In the genomic region with DNA sequence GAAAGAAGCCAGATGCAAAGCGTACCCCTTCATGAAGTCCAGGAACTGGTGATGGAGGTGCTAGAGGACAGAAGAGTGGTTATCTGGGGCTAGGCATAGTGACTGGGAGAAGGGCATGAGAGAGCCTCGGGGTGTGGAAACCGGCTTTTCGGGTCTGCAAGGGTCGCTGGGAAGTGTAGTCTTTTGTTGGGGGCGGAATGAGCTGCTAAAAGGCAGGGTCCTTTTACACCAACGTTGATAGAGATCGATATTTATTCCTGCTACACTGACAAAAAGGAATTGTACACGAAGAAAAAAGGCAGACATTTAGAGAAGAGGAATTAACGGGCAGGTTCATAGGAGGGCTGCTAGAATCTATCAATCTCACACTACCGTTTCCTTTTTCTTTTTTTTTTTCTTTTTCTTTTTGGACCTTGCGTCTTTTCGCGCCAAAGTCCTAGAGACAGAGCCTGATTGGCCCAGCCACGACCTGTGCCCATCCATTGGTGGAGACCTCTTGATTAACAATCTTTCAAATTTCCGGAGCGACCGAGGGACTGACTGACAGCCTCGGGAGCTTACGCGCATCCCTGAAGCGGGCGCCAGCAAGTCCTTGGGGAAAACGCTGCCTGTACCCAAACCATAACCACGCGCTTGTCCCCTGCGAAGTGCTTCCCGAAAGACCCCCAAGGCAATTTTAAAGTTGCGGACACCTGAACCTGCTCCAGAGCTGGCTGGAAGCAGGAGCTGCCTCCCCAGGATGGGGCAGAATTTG, we compare ENCODE assay signal across 8 cellular contexts. TPM values are rescaled to one million over a fixed set of nuclear protein-coding genes. Genes with fewer than 3 reads are reported as not detected.
A peak's percentile ranks its signal among the peaks of the same experiment; 100 is the strongest.
DNase-seq lines count a peak whose midpoint lies in the region; ATAC-seq and TF ChIP-seq lines count a peak whose summit lies in the region.

No MANE protein-coding gene starts in this region.

- H3K4me3 ChIP-seq in GM23338, result peak overlapping the region; percentile 67
- peak overlapping the region; percentile 97 for H3K4me3 ChIP-seq in Karpas-422 (ENCODE audit: low read length)
- peak overlapping the region; percentile 71 to 72 for H3K4me3 ChIP-seq in foreskin fibroblast (ENCODE audit: low read depth in 1 of 2, low read length in 2 of 2)
- H3K4me3 ChIP-seq in neuronal stem cell (ENCODE audit: low read length in 2 of 2), result peak overlapping the region; percentile 63 to 93
- H3K4me3 ChIP-seq in suprapubic skin, result peak overlapping the region; percentile 58

- H3K36me3 ChIP-seq in GM23338 (ENCODE audit: insufficient read depth) (no peaks in the 10 kb centered on the region), Karpas-422 (ENCODE audit: insufficient read depth, low read length) (no peaks in the 10 kb centered on the region), neuronal stem cell (replicated peaks in 1 of 2; ENCODE audit: control insufficient read depth in 2 of 2, insufficient read depth in 2 of 2, low read length in 2 of 2) (no peaks in the 10 kb centered on the region), suprapubic skin (no peaks in the 10 kb centered on the region)

- H3K14ac ChIP-seq in neuronal stem cell (ENCODE audit: low read length), result no peak overlapping the region

- no peak overlapping the region for H2AK5ac ChIP-seq in neuronal stem cell (ENCODE audit: low read depth, low read length)

- H3K9me2 ChIP-seq in GM23338 (ENCODE audit: insufficient read depth) (no peaks in the 10 kb centered on the region), Karpas-422 (replicated peaks; ENCODE audit: insufficient read depth, low read length) (no peaks in the 10 kb centered on the region)

- H4K91ac ChIP-seq in neuronal stem cell (ENCODE audit: low read depth, low read length, poor library complexity), result no peak overlapping the region

- H3K27me3 ChIP-seq in GM23338 (ENCODE audit: insufficient read depth), result no peaks in the 10 kb centered on the region
- no peaks in the 10 kb centered on the region for H3K27me3 ChIP-seq in Karpas-422 (ENCODE audit: low read length)
- H3K27me3 ChIP-seq in neuronal stem cell (ENCODE audit: control insufficient read depth in 3 of 3, insufficient read depth in 3 of 3, low read depth in 1 of 3, low read length in 3 of 3), result no peaks in the 10 kb centered on the region
- no peaks in the 10 kb centered on the region for H3K27me3 ChIP-seq in suprapubic skin

- no peak overlapping the region for H2BK120ac ChIP-seq in neuronal stem cell (ENCODE audit: low read depth, low read length)

- no CpG with 5 or more reads among the region's 29 CpGs for WGBS in neuronal stem cell (ENCODE audit: extremely low coverage in 2 of 2, insufficient read length in 2 of 2, insufficient replicate concordance in 1 of 2), 2 donors
- WGBS in suprapubic skin, result under 1% methylated on average over 29 of the region's 29 CpGs

- no peaks in the 10 kb centered on the region for H3K27me3 Mint-ChIP-seq in GM23338 (ENCODE audit: insufficient read depth, low read depth, poor library complexity)
- no peaks in the 10 kb centered on the region for H3K27me3 Mint-ChIP-seq in activated T-helper 17 cell treated with anti-CD3 and anti-CD28 coated beads, Interleukin-2, amount 50 U/mL, for 72 hours

- H3K79me1 ChIP-seq in neuronal stem cell (ENCODE audit: low read depth, low read length), result no peaks in the 10 kb centered on the region

- peak overlapping the region; percentile 92 for H3K4me3 Mint-ChIP-seq in GM23338
- peak overlapping the region; percentile 99 for H3K4me3 Mint-ChIP-seq in activated T-helper 17 cell treated with anti-CD3 and anti-CD28 coated beads, Interleukin-2, amount 50 U/mL, for 72 hours

- H3K27ac ChIP-seq in GM23338 (ENCODE audit: low read depth) (peak overlapping the region; percentile 77), Karpas-422 (ENCODE audit: low read length) (peak overlapping the region; percentile 86), neuronal stem cell (replicated peaks; ENCODE audit: low read length) (no peak overlapping the region), suprapubic skin (no peak overlapping the region)

- H3K4me1 Mint-ChIP-seq in GM23338, result peaks cover 3% of the 10 kb centered on the region; the same call in 2 of the 3 replicates
- H3K4me1 Mint-ChIP-seq in activated T-helper 17 cell treated with anti-CD3 and anti-CD28 coated beads, Interleukin-2, amount 50 U/mL, for 72 hours, result peaks cover 6% of the 10 kb centered on the region

- H3K18ac ChIP-seq in neuronal stem cell (ENCODE audit: low read length), result no peak overlapping the region

- H3K4me1 ChIP-seq in GM23338 (ENCODE audit: insufficient read depth) (no peaks in the 10 kb centered on the region), Karpas-422 (ENCODE audit: low read length) (peaks cover 38% of the 10 kb centered on the region), neuronal stem cell (ENCODE audit: control insufficient read depth in 2 of 2, insufficient read depth in 1 of 2, low read depth in 1 of 2, low read length in 2 of 2) (no peaks in the 10 kb centered on the region), suprapubic skin (peaks cover 15% of the 10 kb centered on the region)

- ATAC-seq in GM23338, result peak; percentile 98
- peak; percentile 99 for ATAC-seq in activated T-helper 17 cell treated with anti-CD3 and anti-CD28 coated beads, Interleukin-2, amount 50 U/mL, for 72 hours (replicated peaks)

- no peaks in the 10 kb centered on the region for H3F3A ChIP-seq in GM23338 (replicated peaks; ENCODE audit: low read depth)

- TF ChIP-seq POLR2A in suprapubic skin (IDR thresholded peaks at IDR 0.05), result no peak

- DNase-seq in EL (peak; percentile 92), GM23338 (ENCODE audit: low spot score) (peak; percentile 99), Karpas-422 (peak; percentile 97), RPMI8226 (peak; percentile 88), foreskin fibroblast (peak; percentile 65 to 88), neuronal stem cell (ENCODE audit: low spot score) (peak; percentile 83), suprapubic skin (ENCODE audit: low spot score in 2 of 2) (no peak)

- H3K36me3 Mint-ChIP-seq in GM23338 (ENCODE audit: low read depth), result peaks cover 4% of the 10 kb centered on the region; the same call in 1 of the 3 replicates
- H3K36me3 Mint-ChIP-seq in activated T-helper 17 cell treated with anti-CD3 and anti-CD28 coated beads, Interleukin-2, amount 50 U/mL, for 72 hours (ENCODE audit: low read depth), result no peaks in the 10 kb centered on the region

- no peaks in the 10 kb centered on the region for H3K9me3 ChIP-seq in Karpas-422 (ENCODE audit: low read length)
- peaks cover 0 to 2% of the 10 kb centered on the region in 2 donors for H3K9me3 ChIP-seq in neuronal stem cell (replicated peaks in 1 of 2; ENCODE audit: control insufficient read depth in 2 of 2, insufficient read depth in 1 of 2, low read depth in 1 of 2, low read length in 2 of 2)
- no peaks in the 10 kb centered on the region for H3K9me3 ChIP-seq in suprapubic skin

- no peaks in the 10 kb centered on the region for H4K20me1 ChIP-seq in GM23338 (replicated peaks; ENCODE audit: insufficient read depth)
- H4K20me1 ChIP-seq in Karpas-422 (ENCODE audit: insufficient read depth, low read depth, low read length), result no peaks in the 10 kb centered on the region

- H3K27ac Mint-ChIP-seq in GM23338, result peak overlapping the region; percentile 100
- peak overlapping the region; percentile 87 for H3K27ac Mint-ChIP-seq in activated T-helper 17 cell treated with anti-CD3 and anti-CD28 coated beads, Interleukin-2, amount 50 U/mL, for 72 hours

- TF ChIP-seq CTCF in GM23338 (conservative IDR thresholded peaks at IDR 0.05; ENCODE audit: low read depth in 2 of 2), result no peak
- no peak for TF ChIP-seq CTCF in foreskin fibroblast (IDR thresholded peaks at IDR 0.05; ENCODE audit: low read depth, low read length)
- no peak for TF ChIP-seq CTCF in suprapubic skin (IDR thresholded peaks at IDR 0.05)

- H3K23ac ChIP-seq in neuronal stem cell (ENCODE audit: low read depth, low read length, poor library complexity), result no peak overlapping the region

- no peak overlapping the region for H2BK12ac ChIP-seq in neuronal stem cell (ENCODE audit: low read length)

- H2BK5ac ChIP-seq in neuronal stem cell (ENCODE audit: low read length), result no peak overlapping the region

- no peak overlapping the region for H4K8ac ChIP-seq in neuronal stem cell (ENCODE audit: low read depth, low read length)

- H3K79me2 ChIP-seq in GM23338 (replicated peaks; ENCODE audit: insufficient read depth), result peaks cover 11% of the 10 kb centered on the region
- H3K79me2 ChIP-seq in Karpas-422 (ENCODE audit: low read length), result peaks cover 35% of the 10 kb centered on the region

- H2AFZ ChIP-seq in GM23338 (peak overlapping the region; percentile 63), Karpas-422 (ENCODE audit: low read length) (peak overlapping the region; percentile 93), neuronal stem cell (ENCODE audit: low read length) (peak overlapping the region; percentile 78)

- TF ChIP-seq EP300 in suprapubic skin (IDR thresholded peaks at IDR 0.05), result no peak

- H3K9ac ChIP-seq in Karpas-422 (ENCODE audit: low read length) (peak overlapping the region; percentile 83), neuronal stem cell (ENCODE audit: low read depth, low read length, poor library complexity) (no peak overlapping the region)

- no peaks in the 10 kb centered on the region; the same call in 2 of the 3 replicates for H3K9me3 Mint-ChIP-seq in GM23338
- no peaks in the 10 kb centered on the region for H3K9me3 Mint-ChIP-seq in activated T-helper 17 cell treated with anti-CD3 and anti-CD28 coated beads, Interleukin-2, amount 50 U/mL, for 72 hours

- peak overlapping the region; percentile 80 for H3K4me2 ChIP-seq in GM23338
- peak overlapping the region; percentile 90 for H3K4me2 ChIP-seq in Karpas-422 (ENCODE audit: low read depth, low read length, poor library complexity, severe bottlenecking)
- H3K4me2 ChIP-seq in neuronal stem cell (ENCODE audit: insufficient read depth, low read length, poor library complexity, severe bottlenecking), result peak overlapping the region; percentile 83

- H2BK15ac ChIP-seq in neuronal stem cell (ENCODE audit: low read length), result no peak overlapping the region

- H3K4ac ChIP-seq in neuronal stem cell (ENCODE audit: low read length), result no peak overlapping the region

RNA-seq across cellular contexts. Expression of gene DHRS7B, which starts 27.7 kb away (rescaled TPM):
- 24.7 and 26.6 TPM in 2 replicates for total RNA-seq in GM23338 (2014; rRNA removed; shearing (Covaris generic))
- polyA plus RNA-seq in GM23338 (2016; fragmentation: Nextera tagmentation; extraction: Ambion mirVana), result 26.8 and 27.9 TPM in 2 replicates
- 2.2 and 4.0 TPM in 2 replicates for total RNA-seq in Karpas-422 (2014; rRNA removed; shearing (Covaris generic); ENCODE audit: low replicate concordance)
- total RNA-seq in activated T-helper 17 cell treated with anti-CD3 and anti-CD28 coated beads, Interleukin-2, amount 50 U/mL, for 72 hours, result 10 to 100 TPM in 1 of 2 donors, 1 to 10 TPM in 1; 7.3 to 16.9 TPM
- 23.9 TPM for polyA plus RNA-seq in neuronal stem cell (2013, experiment 1 of 2)
- 26.1 TPM for polyA plus RNA-seq in neuronal stem cell (2013, experiment 2 of 2)
- total RNA-seq in suprapubic skin, result 10 to 100 TPM; 42.8 to 64.1 (median 50.6) TPM

RNA-seq across cellular contexts. Expression of gene USP22, which starts 56.3 kb away (rescaled TPM):
- total RNA-seq in GM23338 (2014; rRNA removed; shearing (Covaris generic)), result 285 and 296 TPM in 2 replicates
- polyA plus RNA-seq in GM23338 (2016; fragmentation: Nextera tagmentation; extraction: Ambion mirVana), result 68.9 and 77.4 TPM in 2 replicates
- total RNA-seq in Karpas-422 (2014; rRNA removed; shearing (Covaris generic); ENCODE audit: low replicate concordance), result 133 and 149 TPM in 2 replicates
- total RNA-seq in activated T-helper 17 cell treated with anti-CD3 and anti-CD28 coated beads, Interleukin-2, amount 50 U/mL, for 72 hours, result 100 to 1,000 TPM; 136 to 143 TPM
- 144 TPM for polyA plus RNA-seq in neuronal stem cell (2013, experiment 1 of 2)
- 140 TPM for polyA plus RNA-seq in neuronal stem cell (2013, experiment 2 of 2)
- 100 to 1,000 TPM; 116 to 166 (median 152) TPM for total RNA-seq in suprapubic skin

Comparison
In these comparisons a context has a peak if more than half of its experiments do, and no peak if none do; other contexts are left out.
1. DNase-seq: peak in EL (single experiment), GM23338 (single experiment), Karpas-422 (single experiment), RPMI8226 (single experiment), foreskin fibroblast (2 of 2) and neuronal stem cell (single experiment); none in suprapubic skin (0 of 2).
2. H3K27ac ChIP-seq: peak in GM23338 (single experiment) and Karpas-422 (single experiment); none in neuronal stem cell (single experiment) and suprapubic skin (single experiment).
3. Peak in every context shown above with its lines, with median percentiles within 50 percentile points of each other: H2AFZ ChIP-seq, H3K4me2 ChIP-seq and H3K4me3 ChIP-seq.